ENCODE assay signal across 8 cellular contexts in the genomic region with DNA sequence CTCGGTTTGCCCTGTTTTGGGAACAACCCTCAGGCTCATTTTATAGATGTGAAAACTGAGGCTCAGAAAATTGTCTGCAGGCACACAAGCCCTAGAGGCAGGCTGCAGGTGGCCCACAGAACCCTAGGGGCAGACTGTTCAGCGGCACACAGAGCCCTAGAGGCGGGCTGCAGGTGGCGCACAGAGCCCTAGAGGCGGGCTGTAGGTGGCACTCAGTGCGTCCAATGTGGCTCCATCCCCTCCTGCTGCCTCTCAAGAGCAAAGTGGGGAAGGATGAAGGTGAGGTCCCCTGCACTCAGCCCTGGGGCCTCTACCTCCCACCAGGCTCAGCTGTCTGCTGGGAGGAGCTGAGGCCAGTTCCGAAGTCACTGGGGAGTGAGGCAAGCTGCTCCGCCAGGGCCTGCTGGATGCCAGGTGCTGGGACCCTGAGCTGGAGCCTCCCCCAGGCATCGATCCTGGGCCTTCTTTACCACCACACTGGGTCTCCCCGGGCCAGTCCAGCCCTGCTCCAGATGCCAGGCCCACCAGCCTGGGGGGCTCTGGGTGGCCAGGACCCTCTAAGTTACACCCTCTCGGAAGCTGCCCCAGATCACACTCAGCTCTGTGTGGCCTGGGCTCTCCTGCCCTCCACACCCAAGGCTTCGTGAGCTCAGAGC. TPM values are rescaled to one million over a fixed set of nuclear protein-coding genes. Genes with fewer than 3 reads are reported as not detected.
DNase-seq lines count a peak whose midpoint lies in the region; ATAC-seq and TF ChIP-seq lines count a peak whose summit lies in the region.

No MANE protein-coding gene starts in this region.

- intact Hi-C loops in left cardiac atrium (cut with DNase I) (no loop called here), right cardiac atrium (cut with DNase I) (no loop called here), adrenal gland (cut with DNase I) (no loop called here)

- TF ChIP-seq CTCF in adrenal gland (IDR thresholded peaks at IDR 0.05), result no peak

- H3K36me3 ChIP-seq in adrenal gland (replicated peaks in 1 of 2), result no peaks in the 10 kb centered on the region

- no peak overlapping the region for H3K4me3 ChIP-seq in right cardiac atrium (ENCODE audit: low read length)
- H3K4me3 ChIP-seq in adrenal gland, result no peak overlapping the region

- H3K4me1 ChIP-seq in right cardiac atrium (ENCODE audit: control insufficient read depth, insufficient read depth, low read length), result no peaks in the 10 kb centered on the region
- H3K4me1 ChIP-seq in adrenal gland (replicated peaks in 1 of 2), result no peaks in the 10 kb centered on the region

- ATAC-seq in left cardiac atrium, result no peak
- no peak for ATAC-seq in right cardiac atrium
- peak; percentile 44 for ATAC-seq in esophagus mucosa
- ATAC-seq in stimulated activated naive CD8-positive, alpha-beta T cell treated with anti-CD3 and anti-CD28 coated beads, Interleukin-15, Interleukin-2, amounts not matched to agents 100 U/mL and 50 U/mL, for 24 hours, result peak; percentile 85

- WGBS in right cardiac atrium, result 63% methylated on average over 12 of the region's 12 CpGs
- 44 to 70% (median 67%) methylated on average over 2 to 12 of the region's 12 CpGs for WGBS in adrenal gland, 4 donors

- no peaks in the 10 kb centered on the region for H3K27me3 ChIP-seq in right cardiac atrium (ENCODE audit: control insufficient read depth, insufficient read depth)
- H3K27me3 ChIP-seq in adrenal gland, result no peaks in the 10 kb centered on the region

- TF ChIP-seq POLR2A in adrenal gland (IDR thresholded peaks at IDR 0.05), result no peak

- H3K9me3 ChIP-seq in right cardiac atrium (ENCODE audit: control insufficient read depth, low read length) (no peaks in the 10 kb centered on the region), adrenal gland (replicated peaks in 1 of 3) (no peaks in the 10 kb centered on the region)

- in situ Hi-C loops in G401 (cut with HindIII; ENCODE audit: low sequenced_read_pairs), result no loop called here

- DNase-seq in left cardiac atrium (peak; percentile 18), right cardiac atrium (no peak), HUDEP-2 (lab: John Stamatoyannopoulos, UW; ENCODE audit: unreplicated experiment in 76 of 76) (peak in 49 of 76 experiments; percentile 6 to 66 (median 26)), UCSD-AML1 (lab: John Stamatoyannopoulos, UW; ENCODE audit: unreplicated experiment) (peak; percentile 65), G401 (ENCODE audit: low spot score) (no peak), adrenal gland (no peak)
- DNase-seq in stimulated activated naive CD8-positive, alpha-beta T cell treated with anti-CD3 and anti-CD28 coated beads, Interleukin-15, Interleukin-2, amounts not matched to agents 100 U/mL and 50 U/mL, for 24 hours, result peak; percentile 67

- no peak overlapping the region for H3K27ac ChIP-seq in right cardiac atrium (ENCODE audit: low read length)
- no peak overlapping the region for H3K27ac ChIP-seq in adrenal gland

RNA-seq across cellular contexts. Expression of gene ACY3, which starts 2.3 kb away (rescaled TPM):
- total RNA-seq in left cardiac atrium, result not detected
- total RNA-seq in right cardiac atrium, result not detected
- not detected for polyA plus RNA-seq in right cardiac atrium
- total RNA-seq in esophagus mucosa, result 0.20 TPM
- total RNA-seq in G401 (2014; rRNA removed; shearing (Covaris generic)), result not detected in 2 replicates
- total RNA-seq in adrenal gland, result not detected
- polyA plus RNA-seq in adrenal gland, result under 1 TPM in 1 of 3 donors, not detected in 2; 0.32 TPM

RNA-seq across cellular contexts. Expression of gene TBX10, which starts 8.7 kb away (rescaled TPM):
- not detected for total RNA-seq in left cardiac atrium
- not detected for total RNA-seq in right cardiac atrium
- not detected for polyA plus RNA-seq in right cardiac atrium
- total RNA-seq in esophagus mucosa, result not detected
- total RNA-seq in G401 (2014; rRNA removed; shearing (Covaris generic)), result not detected in 2 replicates
- not detected for total RNA-seq in adrenal gland
- not detected for polyA plus RNA-seq in adrenal gland

RNA-seq across cellular contexts. Expression of gene NUDT8, which starts 18.5 kb away (rescaled TPM):
- total RNA-seq in left cardiac atrium (10 to 100 TPM; 60.1 to 61.7 TPM), right cardiac atrium (100 to 1,000 TPM in 1 of 4 donors, 10 to 100 TPM in 3; 45.6 to 105 (median 79.6) TPM), esophagus mucosa (56.0 TPM), adrenal gland (10 to 100 TPM in 2 of 8 donors, 1 to 10 TPM in 6; 2.4 to 40.6 (median 7.9) TPM)
- polyA plus RNA-seq in right cardiac atrium (121 TPM), adrenal gland (10 to 100 TPM in 1 of 3 donors, 1 to 10 TPM in 2; 1.9 to 14.0 (median 8.0) TPM)
- 12.1 and 12.6 TPM in 2 replicates for total RNA-seq in G401 (2014; rRNA removed; shearing (Covaris generic))

RNA-seq across cellular contexts. Expression of gene ALDH3B2, which starts 26.2 kb away (rescaled TPM):
- not detected for total RNA-seq in left cardiac atrium
- total RNA-seq in right cardiac atrium, result not detected
- not detected for polyA plus RNA-seq in right cardiac atrium
- total RNA-seq in esophagus mucosa, result 206 TPM
- total RNA-seq in G401 (2014; rRNA removed; shearing (Covaris generic)), result not detected in 2 replicates
- not detected for total RNA-seq in adrenal gland
- under 1 TPM in 1 of 3 donors, not detected in 2; 0.10 TPM for polyA plus RNA-seq in adrenal gland

RNA-seq across cellular contexts. Expression of gene NDUFV1, which starts 41.5 kb away (rescaled TPM):
- total RNA-seq in left cardiac atrium (100 to 1,000 TPM; 422 to 434 TPM), right cardiac atrium (100 to 1,000 TPM; 375 to 462 (median 435) TPM), esophagus mucosa (140 TPM), adrenal gland (100 to 1,000 TPM; 176 to 439 (median 297) TPM)
- polyA plus RNA-seq in right cardiac atrium (380 TPM), adrenal gland (100 to 1,000 TPM in 2 of 3 donors, 10 to 100 TPM in 1; 84.2 to 231 (median 227) TPM)
- 412 and 488 TPM in 2 replicates for total RNA-seq in G401 (2014; rRNA removed; shearing (Covaris generic))

Comparison
In these comparisons a context has a peak if more than half of its experiments do, and no peak if none do; other contexts are left out.
1. DNase-seq: peak in left cardiac atrium (single experiment), HUDEP-2 (49 of 76), UCSD-AML1 (single experiment) and stimulated activated naive CD8-positive, alpha-beta T cell treated with anti-CD3 and anti-CD28 coated beads, Interleukin-15, Interleukin-2, amounts not matched to agents 100 U/mL and 50 U/mL, for 24 hours (single experiment); none in right cardiac atrium (0 of 3), G401 (single experiment) and adrenal gland (0 of 7).
2. ATAC-seq: peak in esophagus mucosa (single experiment) and stimulated activated naive CD8-positive, alpha-beta T cell treated with anti-CD3 and anti-CD28 coated beads, Interleukin-15, Interleukin-2, amounts not matched to agents 100 U/mL and 50 U/mL, for 24 hours (single experiment); none in left cardiac atrium (0 of 2) and right cardiac atrium (0 of 2).